ENCODE assay signal across 16 cellular contexts in the genomic region with DNA sequence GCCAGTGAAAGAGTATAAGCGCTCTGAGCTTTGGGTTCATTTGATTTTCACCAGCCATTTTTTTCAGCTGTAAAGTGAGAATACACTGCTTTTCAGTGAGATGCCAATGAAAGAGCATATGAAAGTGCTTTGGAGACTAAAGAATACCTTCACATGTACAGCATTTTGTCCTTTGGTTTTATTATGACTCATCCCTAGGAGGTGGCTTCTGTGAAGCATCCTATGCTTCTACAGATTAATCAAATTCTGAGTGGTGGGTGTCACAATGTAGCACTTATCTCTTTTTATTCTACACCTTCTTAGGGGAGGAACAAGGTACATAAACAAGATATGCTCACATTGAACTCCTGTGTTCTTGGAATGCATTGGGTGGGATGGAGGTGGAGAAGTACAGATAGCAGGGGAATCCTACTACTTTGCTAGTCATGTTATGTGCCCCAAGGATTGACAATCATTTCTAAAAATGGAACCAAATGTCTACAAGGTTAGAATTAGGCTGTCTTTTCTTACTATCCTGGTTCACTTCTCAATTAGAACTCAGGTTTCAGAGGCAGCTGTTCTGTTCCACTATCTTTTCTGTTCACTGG.
DNase-seq lines count a peak whose midpoint lies in the region; ATAC-seq and TF ChIP-seq lines count a peak whose summit lies in the region.
"Had no signal": no experiment of that assay in that cellular context is flagged by ENCODE, and none has a peak within 500 bp of the region (broad histone marks: within the 10 kb centered on the region; RNA-seq: fewer than 3 reads in every experiment).

No MANE protein-coding gene starts in this region.

- no peaks in the 10 kb centered on the region for H3K27me3 Mint-ChIP-seq in activated T-cell treated with anti-CD3 and anti-CD28 coated beads, Interleukin-2, amount 50 U/mL, for 24 hours
- no peaks in the 10 kb centered on the region for H3K27me3 Mint-ChIP-seq in stimulated activated naive B cell treated with anti-CD40 and anti-IgM and Interleukin-4, amounts not matched to agents 10 μg/mL and 1 μg/mL and 100 μg/mL, for 72 hours

- no peak overlapping the region for H3K4me3 ChIP-seq in KMS-11 (IDR thresholded peaks at IDR 0.05; ENCODE audit: insufficient read depth, low read depth, low read length)
- H3K4me3 ChIP-seq: SJCRH30 had no signal

- H3K4me1 Mint-ChIP-seq in activated T-cell treated with anti-CD3 and anti-CD28 coated beads, Interleukin-2, amount 50 U/mL, for 24 hours (ENCODE audit: low read depth): peaks cover 58% of the 10 kb centered on the region
- peaks cover 39 to 81% of the 10 kb centered on the region in 2 donors for H3K4me1 Mint-ChIP-seq in stimulated activated naive B cell treated with anti-CD40 and anti-IgM and Interleukin-4, amounts not matched to agents 10 μg/mL and 1 μg/mL and 100 μg/mL, for 72 hours

- no peak overlapping the region for H3K4me3 Mint-ChIP-seq in activated T-cell treated with anti-CD3 and anti-CD28 coated beads, Interleukin-2, amount 50 U/mL, for 24 hours
- H3K4me3 Mint-ChIP-seq in stimulated activated naive B cell treated with anti-CD40 and anti-IgM and Interleukin-4, amounts not matched to agents 10 μg/mL and 1 μg/mL and 100 μg/mL, for 72 hours: no peak overlapping the region
- H3K4me3 Mint-ChIP-seq: endodermal cell had no signal

- H3K4me2 ChIP-seq in KMS-11: peak overlapping the region; percentile 19; the same call in 1 of the 2 replicates

- no peak for DNase-seq in activated T-cell treated with anti-CD3 and anti-CD28 coated beads, Interleukin-2, amount 50 U/mL, for 24 hours
- no peak for DNase-seq in activated T-cell treated with anti-CD3 and anti-CD28 coated beads, Interleukin-2, amount 50 U/mL, for 1 hour
- DNase-seq in stimulated activated naive B cell treated with anti-CD40 and anti-IgM and Interleukin-4, amounts not matched to agents 10 μg/mL and 1 μg/mL and 100 μg/mL, for 72 hours: no peak
- DNase-seq in NCI-H1048 (lab: John Stamatoyannopoulos, UW): no peak
- no peak for DNase-seq in pons (ENCODE audit: low spot score)
- DNase-seq: ACHN; activated naive CD4-positive, alpha-beta T cell treated with Interleukin-2 at 50 U/mL for 16 hours; Calu3; GF-D8; mesenchymal stem cell; occipital lobe had no signal

- peaks cover 10% of the 10 kb centered on the region; the same call in 1 of the 2 replicates for H3K79me2 ChIP-seq in KMS-11 (ENCODE audit: insufficient read depth, low read depth)

- H4K20me1 ChIP-seq in KMS-11 (ENCODE audit: insufficient read depth): 0 out of 2 replicates have a peak, but pooled peaks cover 5% of the 10 kb centered on the region

- H2AFZ ChIP-seq in KMS-11 (ENCODE audit: low read depth): no peak overlapping the region

- no peaks in the 10 kb centered on the region for H3K36me3 ChIP-seq in KMS-11 (ENCODE audit: insufficient read depth)
- H3K36me3 ChIP-seq: SJCRH30 had no signal

- no peak for TF ChIP-seq CTCF in KMS-11 (conservative IDR thresholded peaks at IDR 0.05; ENCODE audit: low read depth, low read length)

- peaks cover 34% of the 10 kb centered on the region for H3K36me3 Mint-ChIP-seq in activated T-cell treated with anti-CD3 and anti-CD28 coated beads, Interleukin-2, amount 50 U/mL, for 24 hours (ENCODE audit: low read depth)
- peaks cover 7 to 29% of the 10 kb centered on the region in 2 donors for H3K36me3 Mint-ChIP-seq in stimulated activated naive B cell treated with anti-CD40 and anti-IgM and Interleukin-4, amounts not matched to agents 10 μg/mL and 1 μg/mL and 100 μg/mL, for 72 hours

- H3K9ac ChIP-seq in KMS-11: no peak overlapping the region

- no peak overlapping the region for H3K27ac ChIP-seq in KMS-11

- no peaks in the 10 kb centered on the region for H3K27me3 ChIP-seq in KMS-11 (ENCODE audit: insufficient read depth, low read depth)
- H3K27me3 ChIP-seq: SJCRH30 had no signal

- peaks cover 37% of the 10 kb centered on the region for H3K4me1 ChIP-seq in KMS-11 (ENCODE audit: low read depth, poor library complexity, severe bottlenecking)

- ATAC-seq in GM21825 (IDR thresholded peaks at IDR 0.05; ENCODE audit: unreplicated experiment) (peak; percentile 35), SK-N-SH treated with all-trans-retinoic acid at 6 μM for 48 hours (no peak)
- ATAC-seq in stimulated activated naive B cell treated with anti-CD40 and anti-IgM and Interleukin-4, amounts not matched to agents 10 μg/mL and 1 μg/mL and 100 μg/mL, for 72 hours (replicated peaks): peak; percentile 33 to 52

- peak overlapping the region; percentile 16 for H3K27ac Mint-ChIP-seq in activated T-cell treated with anti-CD3 and anti-CD28 coated beads, Interleukin-2, amount 50 U/mL, for 24 hours
- H3K27ac Mint-ChIP-seq in stimulated activated naive B cell treated with anti-CD40 and anti-IgM and Interleukin-4, amounts not matched to agents 10 μg/mL and 1 μg/mL and 100 μg/mL, for 72 hours: peak overlapping the region; percentile 68

- H3K9me3 Mint-ChIP-seq in activated T-cell treated with anti-CD3 and anti-CD28 coated beads, Interleukin-2, amount 50 U/mL, for 24 hours: no peaks in the 10 kb centered on the region
- no peaks in the 10 kb centered on the region for H3K9me3 Mint-ChIP-seq in stimulated activated naive B cell treated with anti-CD40 and anti-IgM and Interleukin-4, amounts not matched to agents 10 μg/mL and 1 μg/mL and 100 μg/mL, for 72 hours
- H3K9me3 Mint-ChIP-seq: endodermal cell had no signal

TF ChIP-seq in SK-N-SH treated with all-trans-retinoic acid at 6 μM for 48 hours, 23 proteins besides CTCF, POLR2A, EP300 and RAD21:
- no peak for TF ChIP-seq PATZ1 (CRISPR knock-in tag; IDR thresholded peaks at IDR 0.05; ENCODE audit: borderline replicate concordance)
